In the genomic region with DNA sequence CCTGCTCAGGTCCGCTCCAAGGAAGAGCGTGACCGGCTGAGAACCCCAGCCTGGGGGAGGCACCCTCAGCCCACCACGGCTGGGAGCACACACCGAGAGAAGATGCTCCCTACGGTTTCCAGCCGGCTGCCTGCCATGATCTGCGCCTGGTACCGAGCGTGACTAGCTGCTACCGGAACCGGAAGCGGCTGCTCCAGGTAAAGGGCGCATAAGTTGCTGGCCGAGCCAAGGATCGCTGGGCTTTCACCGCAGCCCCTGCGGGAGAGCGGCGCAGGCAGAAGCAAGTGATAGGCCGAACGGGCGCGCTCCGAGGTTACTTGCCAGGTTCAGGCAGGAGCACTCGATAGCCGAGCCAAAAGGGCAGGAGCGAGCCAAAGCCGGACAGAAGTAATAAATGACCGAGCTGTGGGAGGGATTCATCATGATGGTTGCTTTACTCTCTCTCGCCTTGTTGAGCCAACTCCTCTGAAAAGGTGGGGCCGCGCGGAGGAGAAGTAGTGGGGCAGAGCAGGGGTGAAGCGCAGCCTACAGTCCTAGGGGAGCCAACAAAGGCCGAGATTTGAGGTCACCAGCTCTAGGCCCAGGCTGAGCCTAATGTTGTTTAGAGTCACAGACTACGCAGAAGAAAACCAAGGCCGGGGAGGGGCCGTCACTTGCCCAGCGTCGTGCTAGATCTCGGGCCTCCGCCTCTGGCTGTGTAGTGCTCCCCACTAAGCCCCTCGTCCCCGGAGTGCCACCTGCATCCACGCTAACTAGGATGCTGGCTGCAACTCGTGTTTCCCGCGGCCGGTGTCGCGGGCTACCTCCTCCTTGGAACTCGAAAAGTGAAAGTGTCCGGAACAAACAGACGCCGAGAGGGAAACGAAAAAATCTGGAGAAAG, we compare ENCODE assay signal across 8 cellular contexts. TPM values are rescaled to one million over a fixed set of nuclear protein-coding genes. Genes with fewer than 3 reads are reported as not detected.
DNase-seq lines count a peak whose midpoint lies in the region; ATAC-seq and TF ChIP-seq lines count a peak whose summit lies in the region.

A gene (minus strand): TSS at position 171 of the 881 bp plus-strand sequence. CDS start 34 bp downstream, at position 137.

- H3K4me3 Mint-ChIP-seq in chondrocyte (ENCODE audit: unreplicated experiment) = peak within 1 kb of the TSS; percentile 97

- peaks cover 2% of the 10 kb centered on the region for H3K36me3 Mint-ChIP-seq in chondrocyte (ENCODE audit: low read depth)

- H3K9me3 Mint-ChIP-seq in chondrocyte (ENCODE audit: low read depth) = no peaks in the 10 kb centered on the region

- H3K4me1 Mint-ChIP-seq in chondrocyte (ENCODE audit: low read depth) = peaks cover 36% of the 10 kb centered on the region

- TF ChIP-seq POLR2A in GM19193 (IDR thresholded peaks at IDR 0.05; ENCODE audit: extremely low read depth, insufficient read depth, insufficient read length) = peak; percentile 89

- TF ChIP-seq CTCF in chondrocyte (IDR thresholded peaks at IDR 0.05) = no peak

- ATAC-seq in HG03439 (IDR thresholded peaks at IDR 0.05; ENCODE audit: unreplicated experiment) = peak; percentile 94

- DNase-seq in AML-193 (lab: John Stamatoyannopoulos, UW) (peak; percentile 99), NCI-H510A treated with DMSO at 0.1 percent for 48 hours (lab: John Stamatoyannopoulos, UW) (peak; percentile 99), chondrocyte (ENCODE audit: low spot score) (peak; percentile 100), kidney glomerular epithelial cell (lab: John Stamatoyannopoulos, UW) (peak; percentile 94)
- DNase-seq in activated CD4-positive, alpha-beta T cell treated with anti-CD3 and anti-CD28 coated beads for 24 hours (ENCODE audit: low read depth in 2 of 2) = peak; percentile 90 to 92
- peak; percentile 84 to 88 for DNase-seq in stimulated activated CD4-positive, alpha-beta T cell treated with anti-CD3 and anti-CD28 coated beads, Interleukin-1b, Interleukin-23, amount 100 ng/mL, for 1 hour (ENCODE audit: low read depth in 2 of 2)

- no peaks in the 10 kb centered on the region for H3K27me3 Mint-ChIP-seq in chondrocyte (ENCODE audit: low read depth)

- H3K27ac Mint-ChIP-seq in chondrocyte (ENCODE audit: unreplicated experiment) = peak within 1 kb of the TSS; percentile 100

RNA-seq across cellular contexts. Expression of the gene that starts here (rescaled TPM):
- total RNA-seq in chondrocyte = 30.3 to 33.3 TPM (median 33.1 TPM) in 3 replicates

Comparison
In these comparisons a context has a peak if more than half of its experiments do, and no peak if none do; other contexts are left out.
1. Peak in every context shown above with its lines: DNase-seq and ATAC-seq.